In the genomic region with DNA sequence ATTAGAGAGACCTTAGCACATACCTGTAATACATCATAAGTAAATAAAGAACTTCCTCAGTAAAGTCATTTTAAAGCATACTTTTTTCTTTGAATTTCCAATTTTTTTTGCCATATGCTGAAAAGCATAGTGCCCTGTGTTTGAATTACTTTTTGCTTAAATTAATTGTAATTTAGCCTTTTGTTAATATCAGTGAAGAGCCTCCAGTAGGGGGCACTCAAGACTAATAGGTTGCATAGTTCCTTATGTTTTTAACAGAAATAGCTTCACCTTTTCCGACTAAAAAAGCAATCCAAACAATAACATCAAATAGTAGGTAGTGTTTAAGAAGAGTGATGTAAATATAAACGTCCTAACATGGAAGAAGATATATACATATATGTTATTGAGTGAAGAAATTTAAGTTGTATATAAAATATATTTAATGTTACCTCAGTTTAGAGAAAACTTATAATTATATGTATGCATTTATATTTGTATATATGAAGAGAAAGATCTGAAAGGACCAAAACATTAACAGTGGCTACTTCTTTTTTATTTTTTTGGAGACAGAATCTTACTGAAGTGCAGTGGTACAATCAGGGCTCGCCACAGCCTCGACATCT, we compare ENCODE assay signal across 9 cellular contexts. TPM values are rescaled to one million over a fixed set of nuclear protein-coding genes. Genes with fewer than 3 reads are reported as not detected.
DNase-seq lines count a peak whose midpoint lies in the region; ATAC-seq and TF ChIP-seq lines count a peak whose summit lies in the region.
"Had no signal": no experiment of that assay in that cellular context is flagged by ENCODE, and none has a peak within 500 bp of the region (broad histone marks: within the 10 kb centered on the region; RNA-seq: fewer than 3 reads in every experiment).

No MANE protein-coding gene starts in this region.

- H3K27me3 Mint-ChIP-seq in CD8-positive, alpha-beta T cell (ENCODE audit: low read depth): no peaks in the 10 kb centered on the region

- no peaks in the 10 kb centered on the region for H3K9me2 ChIP-seq in GM23248 (ENCODE audit: insufficient read depth)

- in situ Hi-C loops in GM23248 (cut with MboI): no loop called here

- H3K79me2 ChIP-seq in GM23248 (ENCODE audit: insufficient read depth): no peaks in the 10 kb centered on the region

- H3K9me3 ChIP-seq in CD8-positive, alpha-beta T cell (ENCODE audit: low read length): no peaks in the 10 kb centered on the region
- H3K9me3 ChIP-seq in GM23248 (ENCODE audit: low read depth) (no peaks in the 10 kb centered on the region), adrenal gland (replicated peaks in 1 of 3) (no peaks in the 10 kb centered on the region)

- POLR2A ChIA-PET in CD8-positive, alpha-beta T cell (lab: Charles Lee): no interaction called here

- CTCF ChIA-PET in CD8-positive, alpha-beta T cell (lab: Charles Lee): interaction anchor here (0.6 to 4.8 kb wide), 12 partner anchors 9 to 299 kb away, joined by 3 to 37 read pairs (median 4); no protein-coding TSS in a partner anchor

- H3K4me3 Mint-ChIP-seq in CD8-positive, alpha-beta T cell: no peak overlapping the region
- H3K4me3 Mint-ChIP-seq: T-helper 1 cell treated with Interleukin-12 subunit alpha and Interleukin-12 subunit beta and Interleukin-4 antibody, amounts not matched to agents 30 μg/mL and 1 μg/mL, for 36 hours had no signal

- H3K4me3 ChIP-seq in CD8-positive, alpha-beta T cell (ENCODE audit: low read depth, low read length): no peak overlapping the region
- H3K4me3 ChIP-seq in GM23248 (no peak overlapping the region), adrenal gland (no peak overlapping the region)

- peak; percentile 86 for TF ChIP-seq CTCF in CD8-positive, alpha-beta T cell (IDR thresholded peaks at IDR 0.05)
- TF ChIP-seq CTCF in adrenal gland (IDR thresholded peaks at IDR 0.05): peak; percentile 63 to 86 (median 76)

- TF ChIP-seq POLR2A in adrenal gland (IDR thresholded peaks at IDR 0.05): no peak

- H3K27me3 ChIP-seq in CD8-positive, alpha-beta T cell (ENCODE audit: insufficient read depth, low read length): no peaks in the 10 kb centered on the region
- H3K27me3 ChIP-seq in GM23248 (replicated peaks; ENCODE audit: insufficient read depth) (no peaks in the 10 kb centered on the region), adrenal gland (no peaks in the 10 kb centered on the region)

- peaks cover 44% of the 10 kb centered on the region for H3K36me3 Mint-ChIP-seq in CD8-positive, alpha-beta T cell

- no peaks in the 10 kb centered on the region for H4K20me1 ChIP-seq in GM23248 (ENCODE audit: insufficient read depth)

- intact Hi-C loops in CD8-positive, alpha-beta T cell (cut with DNase I, micrococcal nuclease): loop anchor here (1.0 kb wide), 2 partner anchors 193 to 294 kb away; no protein-coding TSS in a partner anchor
- intact Hi-C loops in adrenal gland (cut with DNase I): loop anchor here (2.0 to 5.0 kb wide), 2 partner anchors 296 kb away; no protein-coding TSS in a partner anchor

- no peaks in the 10 kb centered on the region for H3K36me3 ChIP-seq in CD8-positive, alpha-beta T cell (ENCODE audit: insufficient read depth, low read length)
- H3K36me3 ChIP-seq in GM23248 (ENCODE audit: low read depth) (no peaks in the 10 kb centered on the region), adrenal gland (replicated peaks in 1 of 2) (no peaks in the 10 kb centered on the region)

- H3F3A ChIP-seq in GM23248 (ENCODE audit: insufficient read depth): no peaks in the 10 kb centered on the region

- peak in 4 of 7 experiments; percentile 9 to 51 (median 32) for DNase-seq in CD8-positive, alpha-beta T cell
- DNase-seq in GM23248: peak; percentile 77
- peak; percentile 43 for DNase-seq in NCI-H748 treated with DMSO at 0.1 percent for 48 hours (lab: John Stamatoyannopoulos, UW)
- peak in 6 of 7 donors; percentile 26 to 78 (median 64) for DNase-seq in adrenal gland
- peak; percentile 50 for DNase-seq in iPS-NIHi11 (ENCODE audit: low spot score)
- peak in 2 of 3 experiments; percentile 8 to 24 for DNase-seq in stimulated activated CD4-positive, alpha-beta T cell treated with anti-CD3 and anti-CD28 coated beads, TNF-alpha, amount 100 ng/mL, for 24 hours (ENCODE audit: low read depth in 3 of 3)

- no peak overlapping the region for H3K27ac Mint-ChIP-seq in CD8-positive, alpha-beta T cell
- H3K27ac Mint-ChIP-seq: T-helper 1 cell treated with Interleukin-12 subunit alpha and Interleukin-12 subunit beta and Interleukin-4 antibody, amounts not matched to agents 30 μg/mL and 1 μg/mL, for 36 hours had no signal

- no peak overlapping the region for H2AFZ ChIP-seq in GM23248

- ATAC-seq in CD8-positive, alpha-beta T cell: no peak
- no peak for ATAC-seq in HG02884 (IDR thresholded peaks at IDR 0.05; ENCODE audit: unreplicated experiment)
- no peak for ATAC-seq in HG03039 (IDR thresholded peaks at IDR 0.05; ENCODE audit: unreplicated experiment)

- H3K4me1 Mint-ChIP-seq in CD8-positive, alpha-beta T cell (ENCODE audit: low read depth): no peaks in the 10 kb centered on the region

- WGBS in GM23248 (ENCODE audit: low coverage in 1 of 2, low lambda C conversion rate in 2 of 2, missing lambda C conversion rate in 2 of 2), 2 experiments: 50 to 51% methylated on average over 4 of the region's 4 CpGs
- WGBS in adrenal gland, 4 donors: 48 to 52% (median 51%) methylated on average over 4 of the region's 4 CpGs

- no peak overlapping the region for H3K27ac ChIP-seq in CD8-positive, alpha-beta T cell (ENCODE audit: low read depth, low read length)
- H3K27ac ChIP-seq in GM23248: no peak overlapping the region
- no peak overlapping the region for H3K27ac ChIP-seq in adrenal gland

- H3K9me3 Mint-ChIP-seq in CD8-positive, alpha-beta T cell: no peaks in the 10 kb centered on the region
- H3K9me3 Mint-ChIP-seq: T-helper 1 cell treated with Interleukin-12 subunit alpha and Interleukin-12 subunit beta and Interleukin-4 antibody, amounts not matched to agents 30 μg/mL and 1 μg/mL, for 36 hours had no signal

- H3K9ac ChIP-seq in GM23248: no peak overlapping the region

- no peaks in the 10 kb centered on the region for H3K4me1 ChIP-seq in CD8-positive, alpha-beta T cell (ENCODE audit: insufficient read depth, low read length)
- H3K4me1 ChIP-seq in GM23248 (ENCODE audit: insufficient read depth) (no peaks in the 10 kb centered on the region), adrenal gland (replicated peaks in 1 of 2) (no peaks in the 10 kb centered on the region)

- no peak overlapping the region for H3K4me2 ChIP-seq in GM23248 (ENCODE audit: unreplicated experiment)

RNA-seq across cellular contexts. Expression of a gene that starts 18.6 kb away (rescaled TPM):
- total RNA-seq in CD8-positive, alpha-beta T cell: 10 to 100 TPM in 1 of 2 experiments, 1 to 10 TPM in 1; 10.0 to 10.7 TPM
- 17.2 and 23.4 TPM in 2 replicates for total RNA-seq in GM23248 (2014; rRNA removed; shearing (Covaris generic))
- 40.2 and 45.8 TPM in 2 replicates for polyA plus RNA-seq in GM23248 (2016; fragmentation: Nextera tagmentation; extraction: Ambion mirVana)
- 10 to 100 TPM; 11.7 to 40.2 (median 29.8) TPM for total RNA-seq in adrenal gland
- polyA plus RNA-seq in adrenal gland: 10 to 100 TPM; 29.7 to 60.2 (median 30.3) TPM

RNA-seq across cellular contexts. Expression of a gene that starts 19.2 kb away (rescaled TPM):
- 1 to 10 TPM in 1 of 2 experiments, under 1 TPM in 1; 0.94 to 1.3 TPM for total RNA-seq in CD8-positive, alpha-beta T cell
- not detected in 2 replicates for total RNA-seq in GM23248 (2014; rRNA removed; shearing (Covaris generic))
- 0.15 TPM in 1 of 2 replicates, not detected in the other for polyA plus RNA-seq in GM23248 (2016; fragmentation: Nextera tagmentation; extraction: Ambion mirVana)
- under 1 TPM in 7 of 8 donors, not detected in 1; 0.10 to 0.69 (median 0.21) TPM for total RNA-seq in adrenal gland
- polyA plus RNA-seq in adrenal gland: under 1 TPM; 0.24 to 0.97 (median 0.81) TPM

RNA-seq across cellular contexts. Expression of a gene that starts 44.6 kb away (rescaled TPM):
- total RNA-seq in CD8-positive, alpha-beta T cell: not detected
- total RNA-seq in GM23248 (2014; rRNA removed; shearing (Covaris generic)): not detected in 2 replicates
- polyA plus RNA-seq in GM23248 (2016; fragmentation: Nextera tagmentation; extraction: Ambion mirVana) (0.03 TPM in 1 of 2 replicates, not detected in the other), adrenal gland (10 to 100 TPM in 1 of 3 donors, 1 to 10 TPM in 2; 1.8 to 11.8 (median 2.6) TPM)
- 10 to 100 TPM in 6 of 8 donors, 1 to 10 TPM in 2; 7.3 to 19.0 (median 12.0) TPM for total RNA-seq in adrenal gland

Comparison
In these comparisons a context has a peak if more than half of its experiments do, and no peak if none do; other contexts are left out.
1. DNase-seq: peak in every context shown above with its lines; median percentile 77 in GM23248; 64 in adrenal gland; 50 in iPS-NIHi11; 43 in NCI-H748 treated with DMSO at 0.1 percent for 48 hours; 32 in CD8-positive, alpha-beta T cell; 16 in stimulated activated CD4-positive, alpha-beta T cell treated with anti-CD3 and anti-CD28 coated beads, TNF-alpha, amount 100 ng/mL, for 24 hours.